Comparison of ENCODE assay signal across 8 cellular contexts in the genomic region with DNA sequence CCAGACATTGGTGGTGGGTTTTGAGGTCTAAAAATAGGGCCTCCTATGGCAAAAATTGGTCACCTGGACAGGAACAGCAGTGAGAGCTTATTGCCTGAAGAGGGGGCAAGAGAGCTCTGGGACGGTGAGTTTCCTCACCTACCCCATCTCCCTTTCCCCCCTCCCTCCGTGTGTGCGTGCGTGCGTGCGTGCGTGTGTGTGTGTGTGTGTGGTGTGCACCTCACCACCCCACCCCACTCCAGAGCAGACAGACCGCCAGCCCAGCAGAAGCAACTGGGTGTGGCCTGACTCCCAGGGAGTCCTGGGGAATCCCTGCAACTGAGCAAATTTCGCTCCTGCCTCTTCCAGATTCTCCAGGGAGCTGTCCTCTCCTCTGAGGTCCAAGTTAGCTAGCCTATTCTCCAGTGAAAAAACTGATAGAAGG. TPM values are rescaled to one million over a fixed set of nuclear protein-coding genes. Genes with fewer than 3 reads are reported as not detected.
DNase-seq lines count a peak whose midpoint lies in the region; ATAC-seq and TF ChIP-seq lines count a peak whose summit lies in the region.

No MANE protein-coding gene starts in this region.

- peaks cover 8% of the 10 kb centered on the region for H3K36me3 Mint-ChIP-seq in memory B cell

- peak overlapping the region; percentile 100 for H3K27ac Mint-ChIP-seq in memory B cell

- intact Hi-C loops in dorsolateral prefrontal cortex (cut with DNase I) = loop anchor here in 1 of 2 donors (5.0 kb wide), 1 partner anchor 44 kb away; no protein-coding TSS in a partner anchor

- H3K4me1 Mint-ChIP-seq in memory B cell = peaks cover 31% of the 10 kb centered on the region

- peak; percentile 35 to 78 (median 63) for TF ChIP-seq CTCF in dorsolateral prefrontal cortex (IDR thresholded peaks at IDR 0.05 in 54 of 56, conservative IDR thresholded peaks at IDR 0.05 in 2 of 56; ENCODE audit: low read depth in 1 of 56, partially characterized antibody in 56 of 56)

- peak overlapping the region in 1 of 59 donors; percentile 14 for H3K4me3 ChIP-seq in dorsolateral prefrontal cortex

- no peaks in the 10 kb centered on the region for H3K9me3 Mint-ChIP-seq in memory B cell

- peak overlapping the region; percentile 52 for H3K4me3 Mint-ChIP-seq in memory B cell

- DNase-seq in EL (peak; percentile 67), NCI-H510A treated with DMSO at 0.1 percent for 48 hours (lab: John Stamatoyannopoulos, UW) (peak; percentile 32), dorsolateral prefrontal cortex (peak in 5 of 10 donors; percentile 32 to 53 (median 42)), memory B cell (ENCODE audit: low spot score in 2 of 2) (peak; percentile 60 to 70), HuH-7.5 (ENCODE audit: low spot score) (no peak)
- peak; percentile 58 to 67 for DNase-seq in activated CD4-positive, alpha-beta T cell treated with anti-CD3 and anti-CD28 coated beads, Interleukin-2, amount 50 U/mL, for 4 hours
- peak; percentile 59 for DNase-seq in stimulated activated CD8-positive, alpha-beta memory T cell treated with anti-CD3 and anti-CD28 coated beads, Interleukin-4, amount 100 ng/mL, for 24 hours (ENCODE audit: low read depth)

- peaks cover 0 to 83% (median 22%) of the 10 kb centered on the region in 45 donors for H3K27me3 ChIP-seq in dorsolateral prefrontal cortex

- peak; percentile 27 for ATAC-seq in HG02588 (IDR thresholded peaks at IDR 0.05; ENCODE audit: unreplicated experiment)
- ATAC-seq in memory B cell (ENCODE audit: low read depth) = peak; percentile 43

- H3K27me3 Mint-ChIP-seq in memory B cell = no peaks in the 10 kb centered on the region

- peak overlapping the region in 28 of 59 donors; percentile 3 to 74 (median 43) for H3K27ac ChIP-seq in dorsolateral prefrontal cortex

RNA-seq across cellular contexts. Expression of a gene that starts 44.7 kb away (rescaled TPM):
- total RNA-seq in dorsolateral prefrontal cortex = 10 to 100 TPM; 23.4 to 69.9 (median 44.7) TPM
